ENCODE assay signal across 23 cellular contexts in genomic region chr1:35461966-35462651, GRCh38.
DNase-seq lines count a peak whose midpoint lies in the region; ATAC-seq and TF ChIP-seq lines count a peak whose summit lies in the region.
"Had no signal": no experiment of that assay in that cellular context is flagged by ENCODE, and none has a peak within 500 bp of the region (broad histone marks: within the 10 kb centered on the region; RNA-seq: fewer than 3 reads in every experiment).

No MANE protein-coding gene starts in this region.

- H3K4me1 ChIP-seq in OCI-LY3 (ENCODE audit: low read length) (peaks cover 33% of the 10 kb centered on the region), neural progenitor cell (no peaks in the 10 kb centered on the region)
- H3K4me1 ChIP-seq: SJCRH30, upper lobe of left lung had no signal

- no peaks in the 10 kb centered on the region for H3K27me3 Mint-ChIP-seq in activated naive CD4-positive, alpha-beta T cell treated with anti-CD3 and anti-CD28 coated beads for 36 hours (ENCODE audit: low read depth)
- H3K27me3 Mint-ChIP-seq in activated naive CD4-positive, alpha-beta T cell treated with anti-CD3 and anti-CD28 coated beads, Interleukin-2, amount 10 ng/mL, durations not matched to agents 7 days and 5 days = no peaks in the 10 kb centered on the region
- peaks cover 3% of the 10 kb centered on the region for H3K27me3 Mint-ChIP-seq in neural progenitor cell (ENCODE audit: insufficient read depth, low read depth)

- peaks cover 5% of the 10 kb centered on the region for H3K36me3 ChIP-seq in OCI-LY3 (replicated peaks; ENCODE audit: low read depth, low read length)
- H3K36me3 ChIP-seq in neural progenitor cell = peaks cover 14% of the 10 kb centered on the region

- H3K9me3 ChIP-seq in OCI-LY3 (ENCODE audit: insufficient read depth, low read length) (no peaks in the 10 kb centered on the region), neural progenitor cell (ENCODE audit: low read depth) (no peaks in the 10 kb centered on the region)
- H3K9me3 ChIP-seq: SJCRH30, upper lobe of left lung had no signal

- peak overlapping the region; percentile 71 for H3K4me2 ChIP-seq in OCI-LY3 (ENCODE audit: low read length)
- H3K4me2 ChIP-seq in neural progenitor cell = no peak overlapping the region
- H3K4me2 ChIP-seq: PC-9 had no signal

- in situ Hi-C loops in GM13977 (cut with MboI; ENCODE audit: low pct_unique_long_range_greater_than_20kb, low sequenced_read_pairs, unreplicated experiment) = no loop called here

- CTCF ChIA-PET in activated naive CD4-positive, alpha-beta T cell treated with anti-CD3 and anti-CD28 coated beads for 36 hours (lab: Charles Lee) = interaction anchor here (1.3 kb wide), 1 partner anchor 11 kb away, joined by 6 read pairs; no protein-coding TSS in a partner anchor
- CTCF ChIA-PET in activated naive CD4-positive, alpha-beta T cell treated with anti-CD3 and anti-CD28 coated beads, Interleukin-2, amount 10 ng/mL, durations not matched to agents 7 days and 5 days (lab: Charles Lee) = no interaction called here

- peak; percentile 35 for DNase-seq in activated naive CD4-positive, alpha-beta T cell treated with anti-CD3 and anti-CD28 coated beads for 36 hours
- no peak for DNase-seq in activated naive CD4-positive, alpha-beta T cell treated with anti-CD3 and anti-CD28 coated beads, Interleukin-2, amount 10 ng/mL, durations not matched to agents 7 days and 5 days
- DNase-seq in GM13977 (ENCODE audit: low spot score) (peak; percentile 57), neural progenitor cell (ENCODE audit: low spot score) (no peak), NCI-H1694 (lab: John Stamatoyannopoulos, UW) (no peak)
- DNase-seq: activated effector memory CD4-positive, alpha-beta T cell treated with Interleukin-2 at 50 U/mL for 16 hours; COR-L47; GM23248; heart right ventricle; immature natural killer cell; left ventricle myocardium superior; NCI-H1436; NCI-H748 treated with DMSO at 0.1 percent for 48 hours; occipital lobe; PC-9; retina; SJCRH30; stimulated activated naive CD4-positive, alpha-beta T cell treated with Interleukin-2 at 50 U/mL for 16 hours; T-helper 9 cell; upper lobe of left lung had no signal

- H3K27ac Mint-ChIP-seq in activated naive CD4-positive, alpha-beta T cell treated with anti-CD3 and anti-CD28 coated beads for 36 hours = peak overlapping the region; percentile 59
- H3K27ac Mint-ChIP-seq in activated naive CD4-positive, alpha-beta T cell treated with anti-CD3 and anti-CD28 coated beads, Interleukin-2, amount 10 ng/mL, durations not matched to agents 7 days and 5 days = no peak overlapping the region
- H3K27ac Mint-ChIP-seq in neural progenitor cell = no peak overlapping the region

- H3K27ac ChIP-seq in OCI-LY3 (ENCODE audit: low read length) (peak overlapping the region; percentile 94), neural progenitor cell (peak overlapping the region; percentile 29)
- H3K27ac ChIP-seq: GM23248, heart right ventricle, PC-9, SJCRH30, upper lobe of left lung had no signal

- H2AFZ ChIP-seq in OCI-LY3 (ENCODE audit: low read depth, low read length) (0 out of 2 replicates have a peak overlapping the region, but pooled peaks have one; percentile 20), neural progenitor cell (replicated peaks) (no peak overlapping the region)
- H2AFZ ChIP-seq: GM23248, PC-9 had no signal

- no peak overlapping the region for H3K4me3 Mint-ChIP-seq in activated naive CD4-positive, alpha-beta T cell treated with anti-CD3 and anti-CD28 coated beads for 36 hours
- H3K4me3 Mint-ChIP-seq in activated naive CD4-positive, alpha-beta T cell treated with anti-CD3 and anti-CD28 coated beads, Interleukin-2, amount 10 ng/mL, durations not matched to agents 7 days and 5 days = no peak overlapping the region
- no peak overlapping the region for H3K4me3 Mint-ChIP-seq in neural progenitor cell
- H3K4me3 Mint-ChIP-seq: immature natural killer cell had no signal

- H3K4me3 ChIP-seq in OCI-LY3 (ENCODE audit: low read length) (peak overlapping the region; percentile 50), neural progenitor cell (no peak overlapping the region)
- H3K4me3 ChIP-seq: GM23248, heart right ventricle, PC-9, SJCRH30, upper lobe of left lung had no signal

- intact Hi-C loops in activated naive CD4-positive, alpha-beta T cell treated with anti-CD3 and anti-CD28 coated beads for 36 hours (cut with micrococcal nuclease) = loop anchor here (1.0 kb wide), 1 partner anchor 44 kb away; no protein-coding TSS in a partner anchor

- no peaks in the 10 kb centered on the region for H4K20me1 ChIP-seq in OCI-LY3 (ENCODE audit: insufficient read depth, low read length)
- H4K20me1 ChIP-seq in neural progenitor cell (ENCODE audit: low read depth) = no peaks in the 10 kb centered on the region

- H3K9me3 Mint-ChIP-seq in activated naive CD4-positive, alpha-beta T cell treated with anti-CD3 and anti-CD28 coated beads for 36 hours = peaks cover 8% of the 10 kb centered on the region
- H3K9me3 Mint-ChIP-seq in activated naive CD4-positive, alpha-beta T cell treated with anti-CD3 and anti-CD28 coated beads, Interleukin-2, amount 10 ng/mL, durations not matched to agents 7 days and 5 days = peaks cover 23% of the 10 kb centered on the region
- peaks cover 15% of the 10 kb centered on the region for H3K9me3 Mint-ChIP-seq in neural progenitor cell

- H3K27me3 ChIP-seq in OCI-LY3 (ENCODE audit: low read depth, low read length) (no peaks in the 10 kb centered on the region), neural progenitor cell (no peaks in the 10 kb centered on the region)
- H3K27me3 ChIP-seq: heart right ventricle, SJCRH30, upper lobe of left lung had no signal

- H3K9ac ChIP-seq in OCI-LY3 (ENCODE audit: low read length) (peak overlapping the region; percentile 50), neural progenitor cell (no peak overlapping the region)
- H3K9ac ChIP-seq: GM23248 had no signal

- H3K4me1 Mint-ChIP-seq in activated naive CD4-positive, alpha-beta T cell treated with anti-CD3 and anti-CD28 coated beads for 36 hours (ENCODE audit: low read depth) = peaks cover 14% of the 10 kb centered on the region
- peaks cover 2% of the 10 kb centered on the region for H3K4me1 Mint-ChIP-seq in activated naive CD4-positive, alpha-beta T cell treated with anti-CD3 and anti-CD28 coated beads, Interleukin-2, amount 10 ng/mL, durations not matched to agents 7 days and 5 days
- H3K4me1 Mint-ChIP-seq in neural progenitor cell = no peaks in the 10 kb centered on the region

- H3F3A ChIP-seq in neural progenitor cell (ENCODE audit: low read depth) = no peaks in the 10 kb centered on the region

- H3K36me3 Mint-ChIP-seq in activated naive CD4-positive, alpha-beta T cell treated with anti-CD3 and anti-CD28 coated beads for 36 hours (ENCODE audit: low read depth) = peaks cover 39% of the 10 kb centered on the region
- peaks cover 57% of the 10 kb centered on the region for H3K36me3 Mint-ChIP-seq in activated naive CD4-positive, alpha-beta T cell treated with anti-CD3 and anti-CD28 coated beads, Interleukin-2, amount 10 ng/mL, durations not matched to agents 7 days and 5 days
- peaks cover 46% of the 10 kb centered on the region for H3K36me3 Mint-ChIP-seq in neural progenitor cell

- no peak for ATAC-seq in GM21447 (IDR thresholded peaks at IDR 0.05; ENCODE audit: unreplicated experiment)
- ATAC-seq: HepG2 had no signal

- H3K79me2 ChIP-seq in OCI-LY3 (ENCODE audit: low read length) = no peaks in the 10 kb centered on the region
- H3K79me2 ChIP-seq in neural progenitor cell (ENCODE audit: low read depth) = no peaks in the 10 kb centered on the region

- TF ChIP-seq CTCF in GM13977 (IDR thresholded peaks at IDR 0.05; ENCODE audit: extremely low read depth, insufficient read depth, missing control alignments) (no peak), OCI-LY3 (IDR thresholded peaks at IDR 0.05; ENCODE audit: low read depth, low read length) (no peak), neural progenitor cell (IDR thresholded peaks at IDR 0.05) (no peak)

Comparison
In these comparisons a context has a peak if more than half of its experiments do, and no peak if none do; other contexts are left out.
1. DNase-seq: peak in activated naive CD4-positive, alpha-beta T cell treated with anti-CD3 and anti-CD28 coated beads for 36 hours (single experiment) and GM13977 (single experiment); none in activated naive CD4-positive, alpha-beta T cell treated with anti-CD3 and anti-CD28 coated beads, Interleukin-2, amount 10 ng/mL, durations not matched to agents 7 days and 5 days (single experiment), neural progenitor cell (single experiment) and NCI-H1694 (single experiment).